8 cellular contexts compared by ENCODE assay signal in the genomic region with DNA sequence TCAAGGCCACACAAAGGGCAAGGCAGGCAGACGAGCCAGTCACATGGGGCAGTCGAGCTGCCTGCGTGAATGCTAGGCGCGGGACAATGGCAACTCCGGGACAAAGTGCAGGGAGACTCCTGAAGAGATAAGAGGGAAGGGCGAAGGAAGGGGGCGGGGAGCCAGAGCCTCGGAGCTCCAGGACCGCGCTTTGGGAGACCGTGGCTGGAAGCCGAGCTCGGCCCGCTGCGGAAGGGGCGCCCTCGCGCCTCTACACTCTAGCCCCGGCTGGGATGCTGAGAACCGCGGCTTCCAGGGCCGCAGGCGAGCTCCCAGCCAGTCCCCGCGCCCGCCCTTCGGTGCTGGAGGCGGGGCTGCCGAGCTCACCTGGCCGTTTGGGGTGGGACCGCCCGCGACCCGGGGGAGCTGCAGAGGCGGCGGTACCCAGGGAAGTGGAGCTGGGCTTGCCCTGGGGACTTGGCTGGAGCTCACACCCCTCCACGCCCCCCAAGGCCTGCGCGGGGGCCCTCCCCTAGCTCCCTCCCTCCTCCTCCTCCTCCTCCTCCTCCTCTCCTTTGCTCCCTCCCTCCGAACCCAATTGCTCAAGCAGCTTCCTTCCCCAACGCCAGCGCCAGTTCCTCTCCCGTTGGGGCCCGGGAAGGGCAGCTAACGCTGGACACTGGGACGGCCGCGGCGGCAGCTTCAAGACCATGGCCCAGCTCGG. TPM values are rescaled to one million over a fixed set of nuclear protein-coding genes. Genes with fewer than 3 reads are reported as not detected.
DNase-seq lines count a peak whose midpoint lies in the region; ATAC-seq, FAIRE-seq and TF ChIP-seq lines count a peak whose summit lies in the region.

A gene with protein sequence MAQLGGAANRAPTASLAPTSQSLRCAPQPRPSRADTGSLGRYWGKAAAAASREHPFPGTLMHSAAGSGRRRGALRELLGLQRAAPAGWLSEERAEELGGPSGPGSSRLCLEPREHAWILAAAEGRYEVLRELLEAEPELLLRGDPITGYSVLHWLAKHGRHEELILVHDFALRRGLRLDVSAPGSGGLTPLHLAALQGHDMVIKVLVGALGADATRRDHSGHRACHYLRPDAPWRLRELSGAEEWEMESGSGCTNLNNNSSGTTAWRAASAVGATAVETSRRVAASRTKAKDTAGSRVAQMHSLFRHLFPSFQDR (plus strand): TSS at position 610 of the 703 bp plus-strand sequence. CDS start 80 bp downstream, at position 690.

- peak within 1 kb of the TSS; percentile 70 for H3K4me3 ChIP-seq in ACC112 (ENCODE audit: low read depth, low read length)
- peak within 1 kb of the TSS; percentile 48 for H3K4me3 ChIP-seq in bronchial epithelial cell (ENCODE audit: low read depth, low read length)

- H3K27me3 ChIP-seq in ACC112 (ENCODE audit: insufficient read depth, low read length) (peaks cover 9% of the 10 kb centered on the region; the same call in 1 of the 2 replicates), bronchial epithelial cell (ENCODE audit: control insufficient read depth, insufficient read depth, low read length) (no peaks in the 10 kb centered on the region)

- no peak for TF ChIP-seq POLR2A in GM18505 (IDR thresholded peaks at IDR 0.05; ENCODE audit: borderline replicate concordance, extremely low read depth, insufficient read depth, insufficient read length)

- no peaks in the 10 kb centered on the region for H3K4me1 ChIP-seq in ACC112 (ENCODE audit: control insufficient read depth, insufficient read depth, low read length, unreplicated experiment)

- no peak for TF ChIP-seq CTCF in bronchial epithelial cell (IDR thresholded peaks at IDR 0.05; ENCODE audit: insufficient read depth, low read length, severe bottlenecking)

- FAIRE-seq in GM19239 (lab: Jason Lieb, UNC) = peak; percentile 86
- no peak for FAIRE-seq in bronchial epithelial cell (lab: Jason Lieb, UNC)

- no peaks in the 10 kb centered on the region for H3K79me2 ChIP-seq in ACC112 (ENCODE audit: control insufficient read depth, insufficient read depth, low read length, unreplicated experiment)

- intact Hi-C loops in left colon (cut with DNase I, micrococcal nuclease) = no loop called here

- H3K4me1 Mint-ChIP-seq in stimulated activated memory B cell treated with anti-CD40 and anti-IgM and Interleukin-4, amounts not matched to agents 10 μg/mL and 1 μg/mL and 100 μg/mL, for 72 hours = peaks cover 63% of the 10 kb centered on the region

- H3K27me3 Mint-ChIP-seq in stimulated activated memory B cell treated with anti-CD40 and anti-IgM and Interleukin-4, amounts not matched to agents 10 μg/mL and 1 μg/mL and 100 μg/mL, for 72 hours = no peaks in the 10 kb centered on the region

- peak within 1 kb of the TSS; percentile 92 for H3K4me3 Mint-ChIP-seq in stimulated activated memory B cell treated with anti-CD40 and anti-IgM and Interleukin-4, amounts not matched to agents 10 μg/mL and 1 μg/mL and 100 μg/mL, for 72 hours

- no peaks in the 10 kb centered on the region for H3K9me3 Mint-ChIP-seq in stimulated activated memory B cell treated with anti-CD40 and anti-IgM and Interleukin-4, amounts not matched to agents 10 μg/mL and 1 μg/mL and 100 μg/mL, for 72 hours

- no peaks in the 10 kb centered on the region for H3K36me3 Mint-ChIP-seq in stimulated activated memory B cell treated with anti-CD40 and anti-IgM and Interleukin-4, amounts not matched to agents 10 μg/mL and 1 μg/mL and 100 μg/mL, for 72 hours

- H2AFZ ChIP-seq in ACC112 (ENCODE audit: low read length, unreplicated experiment) = no peak within 1 kb of the TSS

- ATAC-seq in SK-N-SH treated with all-trans-retinoic acid at 6 μM for 48 hours (peak; percentile 49), left colon (peak; percentile 79), GM21576 (IDR thresholded peaks at IDR 0.05; ENCODE audit: unreplicated experiment) (no peak), GM18505 (IDR thresholded peaks at IDR 0.05; ENCODE audit: unreplicated experiment) (no peak)
- ATAC-seq in stimulated activated memory B cell treated with anti-CD40 and anti-IgM and Interleukin-4, amounts not matched to agents 10 μg/mL and 1 μg/mL and 100 μg/mL, for 72 hours = peak; percentile 60

- H3K27ac Mint-ChIP-seq in stimulated activated memory B cell treated with anti-CD40 and anti-IgM and Interleukin-4, amounts not matched to agents 10 μg/mL and 1 μg/mL and 100 μg/mL, for 72 hours = peak within 1 kb of the TSS; percentile 95

- H3K27ac ChIP-seq in ACC112 (ENCODE audit: low read depth, low read length) = no peak within 1 kb of the TSS

- H3K36me3 ChIP-seq in ACC112 (ENCODE audit: insufficient read depth, low read length) (no peaks in the 10 kb centered on the region), bronchial epithelial cell (ENCODE audit: control insufficient read depth, insufficient read depth, low read length) (no peaks in the 10 kb centered on the region)

- DNase-seq in GM19239 (ENCODE audit: insufficient read length, low spot score) (no peak), bronchial epithelial cell (ENCODE audit: low read depth) (peak; percentile 6), left colon (peak; percentile 74)

TF ChIP-seq in SK-N-SH treated with all-trans-retinoic acid at 6 μM for 48 hours, 23 proteins besides CTCF, POLR2A, EP300 and RAD21:
- TF ChIP-seq, protein P1, sequence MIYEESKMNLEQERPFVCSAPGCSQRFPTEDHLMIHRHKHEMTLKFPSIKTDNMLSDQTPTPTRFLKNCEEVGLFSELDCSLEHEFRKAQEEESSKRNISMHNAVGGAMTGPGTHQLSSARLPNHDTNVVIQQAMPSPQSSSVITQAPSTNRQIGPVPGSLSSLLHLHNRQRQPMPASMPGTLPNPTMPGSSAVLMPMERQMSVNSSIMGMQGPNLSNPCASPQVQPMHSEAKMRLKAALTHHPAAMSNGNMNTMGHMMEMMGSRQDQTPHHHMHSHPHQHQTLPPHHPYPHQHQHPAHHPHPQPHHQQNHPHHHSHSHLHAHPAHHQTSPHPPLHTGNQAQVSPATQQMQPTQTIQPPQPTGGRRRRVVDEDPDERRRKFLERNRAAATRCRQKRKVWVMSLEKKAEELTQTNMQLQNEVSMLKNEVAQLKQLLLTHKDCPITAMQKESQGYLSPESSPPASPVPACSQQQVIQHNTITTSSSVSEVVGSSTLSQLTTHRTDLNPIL (CRISPR knock-in tag; IDR thresholded peaks at IDR 0.05; ENCODE audit: low read depth) = no peak
- TF ChIP-seq CSDC2 (CRISPR knock-in tag; IDR thresholded peaks at IDR 0.05) (no peak), BACH2 (CRISPR knock-in tag; IDR thresholded peaks at IDR 0.05; ENCODE audit: borderline replicate concordance) (no peak), ZNF565 (CRISPR knock-in tag; conservative IDR thresholded peaks at IDR 0.05; ENCODE audit: low read depth) (no peak), SNAI2 (CRISPR knock-in tag; IDR thresholded peaks at IDR 0.05) (no peak), RARB (CRISPR knock-in tag; IDR thresholded peaks at IDR 0.05) (no peak), GLIS3 (CRISPR knock-in tag; IDR thresholded peaks at IDR 0.05) (no peak), ZFP3 (CRISPR knock-in tag; IDR thresholded peaks at IDR 0.05) (no peak), ZNF70 (CRISPR knock-in tag; IDR thresholded peaks at IDR 0.05) (no peak)
- TF ChIP-seq, protein P2, sequence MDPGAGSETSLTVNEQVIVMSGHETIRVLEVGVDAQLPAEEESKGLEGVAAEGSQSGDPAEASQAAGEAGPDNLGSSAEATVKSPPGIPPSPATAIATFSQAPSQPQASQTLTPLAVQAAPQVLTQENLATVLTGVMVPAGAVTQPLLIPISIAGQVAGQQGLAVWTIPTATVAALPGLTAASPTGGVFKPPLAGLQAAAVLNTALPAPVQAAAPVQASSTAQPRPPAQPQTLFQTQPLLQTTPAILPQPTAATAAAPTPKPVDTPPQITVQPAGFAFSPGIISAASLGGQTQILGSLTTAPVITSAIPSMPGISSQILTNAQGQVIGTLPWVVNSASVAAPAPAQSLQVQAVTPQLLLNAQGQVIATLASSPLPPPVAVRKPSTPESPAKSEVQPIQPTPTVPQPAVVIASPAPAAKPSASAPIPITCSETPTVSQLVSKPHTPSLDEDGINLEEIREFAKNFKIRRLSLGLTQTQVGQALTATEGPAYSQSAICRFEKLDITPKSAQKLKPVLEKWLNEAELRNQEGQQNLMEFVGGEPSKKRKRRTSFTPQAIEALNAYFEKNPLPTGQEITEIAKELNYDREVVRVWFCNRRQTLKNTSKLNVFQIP (CRISPR knock-in tag; IDR thresholded peaks at IDR 0.05; ENCODE audit: borderline replicate concordance, low read depth) = no peak

RNA-seq across cellular contexts. Expression of the gene that starts here (rescaled TPM):
- total RNA-seq in bronchial epithelial cell (under 0.01 TPM in 2 replicates), left colon (1 to 10 TPM; 3.0 to 3.5 TPM)

Comparison
In these comparisons a context has a peak if more than half of its experiments do, and no peak if none do; other contexts are left out.
1. Peak in DNase-seq and H3K4me3 ChIP-seq in bronchial epithelial cell; RNA of the gene not detected or under 1 TPM.
2. ATAC-seq: peak in SK-N-SH treated with all-trans-retinoic acid at 6 μM for 48 hours (single experiment), left colon (single experiment) and stimulated activated memory B cell treated with anti-CD40 and anti-IgM and Interleukin-4, amounts not matched to agents 10 μg/mL and 1 μg/mL and 100 μg/mL, for 72 hours (single experiment); none in GM21576 (single experiment) and GM18505 (single experiment).